ENCODE assay signal across 22 cellular contexts in genomic region chr3:126516152-126516935, GRCh38. TPM values are rescaled to one million over a fixed set of nuclear protein-coding genes. Genes with fewer than 3 reads are reported as not detected.
A peak's percentile ranks its signal among the peaks of the same experiment; 100 is the strongest.
DNase-seq lines count a peak whose midpoint lies in the region; ATAC-seq, FAIRE-seq and TF ChIP-seq lines count a peak whose summit lies in the region.
"Had no signal": no experiment of that assay in that cellular context is flagged by ENCODE, and none has a peak within 500 bp of the region (broad histone marks: within the 10 kb centered on the region; RNA-seq: fewer than 3 reads in every experiment).

No MANE protein-coding gene starts in this region.

- intact Hi-C loops in Caco-2 (cut with micrococcal nuclease; ENCODE audit: unreplicated experiment) (no loop called here), HepG2 (cut with micrococcal nuclease; ENCODE audit: unreplicated experiment) (loop anchor here (5.0 kb wide), 1 partner anchor 34 kb away; no protein-coding TSS in a partner anchor), sigmoid colon (cut with DNase I) (no loop called here)

- DNase-seq in Caco-2 (no peak), HTR-8/SVneo (ENCODE audit: insufficient read length, low spot score) (no peak), HepG2 (ENCODE audit: low spot score) (no peak), sigmoid colon (peak; percentile 24), HUDEP-2 (lab: John Stamatoyannopoulos, UW; ENCODE audit: unreplicated experiment in 76 of 76) (no peak), C1 segment of cervical spinal cord (lab: John Stamatoyannopoulos, UW) (no peak), brain microvascular endothelial cell (no peak)
- DNase-seq: Kasumi-1; NCI-H1694 treated with DMSO at 0.1 percent for 48 hours; NK-92 treated with Interleukin-12 subunit alpha and Interleukin-12 subunit beta, amount 100 ng/mL, for 24 hours; SJCRH30 had no signal

- no peak for TF ChIP-seq RAD21 in HepG2 (CRISPR knock-in tag; IDR thresholded peaks at IDR 0.05)

- H3K36me3 ChIP-seq in Caco-2 (ENCODE audit: control insufficient read depth, insufficient read depth, low read length) (no peaks in the 10 kb centered on the region), HepG2 (replicated peaks in 1 of 2; ENCODE audit: control insufficient read depth in 1 of 2, insufficient read depth in 2 of 2, low read length in 2 of 2) (no peaks in the 10 kb centered on the region), sigmoid colon (no peaks in the 10 kb centered on the region), brain microvascular endothelial cell (replicated peaks) (no peaks in the 10 kb centered on the region)
- H3K36me3 ChIP-seq: BLaER1 treated with 17β-estradiol and CSF1 and Interleukin-3, amounts not matched to agents 10 nM and 100 nM; SJCRH30 had no signal

- H3K27me3 Mint-ChIP-seq in Caco-2 (ENCODE audit: insufficient read depth, unreplicated experiment) = no peaks in the 10 kb centered on the region

- H3K27me3 ChIP-seq in Caco-2 (replicated peaks; ENCODE audit: control insufficient read depth, insufficient read depth, low read length) = no peaks in the 10 kb centered on the region
- no peaks in the 10 kb centered on the region for H3K27me3 ChIP-seq in HepG2 (ENCODE audit: control insufficient read depth in 1 of 2, insufficient read depth in 2 of 2, low read length in 2 of 2)
- H3K27me3 ChIP-seq in sigmoid colon = peaks cover 0 to 8% (median 0%) of the 10 kb centered on the region in 3 donors
- no peaks in the 10 kb centered on the region for H3K27me3 ChIP-seq in brain microvascular endothelial cell (replicated peaks)
- H3K27me3 ChIP-seq: BLaER1 treated with 17β-estradiol and CSF1 and Interleukin-3, amounts not matched to agents 10 nM and 100 nM; SJCRH30 had no signal

- H3K4me3 ChIP-seq in Caco-2 (ENCODE audit: low read depth, low read length) (no peak overlapping the region), HepG2 (replicated peaks in 1 of 3; ENCODE audit: insufficient read depth in 1 of 3, low read depth in 2 of 3, low read length in 3 of 3) (peak overlapping the region; percentile 54 to 73 (median 61); a peak in 3 of 6 replicates), sigmoid colon (no peak overlapping the region), brain microvascular endothelial cell (ENCODE audit: low read depth, low read length) (no peak overlapping the region)
- H3K4me3 ChIP-seq: BLaER1 treated with 17β-estradiol and CSF1 and Interleukin-3, amounts not matched to agents 10 nM and 100 nM; GM23338; SJCRH30 had no signal

- peak; percentile 38 for FAIRE-seq in HTR-8/SVneo (lab: Jason Lieb, UNC)
- FAIRE-seq in HepG2 (lab: Jason Lieb, UNC) = no peak
- FAIRE-seq: G401.6, GM12892 had no signal

- in situ Hi-C loops in HepG2 (cut with HindIII; ENCODE audit: extremely low pct_ligation_motif_present, low pct_unique_long_range_greater_than_20kb) (no loop called here), brain microvascular endothelial cell (cut with HindIII; ENCODE audit: low pct_ligation_motif_present, low sequenced_read_pairs) (no loop called here)

- H3K4me1 ChIP-seq in Caco-2 (peaks cover 27% of the 10 kb centered on the region), HepG2 (ENCODE audit: insufficient read depth, low read length) (peaks cover 50% of the 10 kb centered on the region), sigmoid colon (no peaks in the 10 kb centered on the region)

- H3K79me2 ChIP-seq in HepG2 (ENCODE audit: insufficient read depth, low read length) = no peaks in the 10 kb centered on the region

- H4K20me1 ChIP-seq in HepG2 (ENCODE audit: insufficient read depth, low read length) = no peaks in the 10 kb centered on the region

- 61% methylated on average over 6 of the region's 6 CpGs for WGBS in HepG2 (ENCODE audit: low lambda C conversion rate)
- 86 to 88% methylated on average over 6 of the region's 6 CpGs for WGBS in sigmoid colon, 2 donors

- no peak overlapping the region for H3K4me3 Mint-ChIP-seq in Caco-2 (ENCODE audit: unreplicated experiment)
- H3K4me3 Mint-ChIP-seq: CD8-positive, alpha-beta memory T cell; GM23338 had no signal

- CTCF ChIA-PET in Caco-2 (lab: Charles Lee) = no interaction called here
- CTCF ChIA-PET in HepG2 (lab: Yijun Ruan, JAX; ENCODE audit: low intra/inter-chr PET ratio, low total read pairs) = no interaction called here

- no TSS peak for BruUV-seq in Caco-2 (replicated peaks; lab: Mats Ljungman, UMichigan)
- BruUV-seq in HepG2 (replicated peaks; lab: Mats Ljungman, UMichigan) = no TSS peak

- no peak for ATAC-seq in HepG2
- no peak for ATAC-seq in GM21423 (IDR thresholded peaks at IDR 0.05; ENCODE audit: unreplicated experiment)
- ATAC-seq: GM23338, HCT116 had no signal

- H3K4me1 Mint-ChIP-seq in Caco-2 (ENCODE audit: low read depth, unreplicated experiment) = peaks cover 4% of the 10 kb centered on the region
- H3K4me1 Mint-ChIP-seq: CD8-positive, alpha-beta memory T cell; GM23338 had no signal

- peak overlapping the region; percentile 78 for H3K27ac Mint-ChIP-seq in Caco-2 (ENCODE audit: unreplicated experiment)
- H3K27ac Mint-ChIP-seq: CD8-positive, alpha-beta memory T cell; GM23338 had no signal

- no peak for TF ChIP-seq POLR2A in HepG2 (IDR thresholded peaks at IDR 0.05; ENCODE audit: insufficient read depth in 1 of 2, low read depth in 2 of 2, low read length in 2 of 2)
- no peak for TF ChIP-seq POLR2A in sigmoid colon (IDR thresholded peaks at IDR 0.05)

- peak overlapping the region; percentile 94 for H3K4me2 ChIP-seq in HepG2 (ENCODE audit: low read depth, low read length)
- H3K4me2 ChIP-seq: BLaER1 treated with 17β-estradiol and CSF1 and Interleukin-3, amounts not matched to agents 10 nM and 100 nM; GM23338 had no signal

- no peak overlapping the region for H2AFZ ChIP-seq in HepG2 (ENCODE audit: low read length)
- H2AFZ ChIP-seq: GM23338 had no signal

- H3K9me3 ChIP-seq in Caco-2 = no peaks in the 10 kb centered on the region
- H3K9me3 ChIP-seq in HepG2 (ENCODE audit: low read length) = no peaks in the 10 kb centered on the region
- no peaks in the 10 kb centered on the region for H3K9me3 ChIP-seq in sigmoid colon
- H3K9me3 ChIP-seq: BLaER1 treated with 17β-estradiol and CSF1 and Interleukin-3, amounts not matched to agents 10 nM and 100 nM; SJCRH30 had no signal

- H3K27ac ChIP-seq in HepG2 (ENCODE audit: extremely low read length, insufficient read depth, low read length) = peak overlapping the region; percentile 76
- no peak overlapping the region for H3K27ac ChIP-seq in sigmoid colon
- H3K27ac ChIP-seq in brain microvascular endothelial cell = no peak overlapping the region
- H3K27ac ChIP-seq: BLaER1 treated with 17β-estradiol and CSF1 and Interleukin-3, amounts not matched to agents 10 nM and 100 nM; RWPE1; SJCRH30 had no signal

- TF ChIP-seq CTCF in Caco-2 (IDR thresholded peaks at IDR 0.05; ENCODE audit: insufficient read depth in 1 of 2, low read depth in 1 of 2, low read length in 1 of 2, severe bottlenecking in 1 of 2, unreplicated experiment in 1 of 2) (no peak), HepG2 (CRISPR knock-in tag; IDR thresholded peaks at IDR 0.05) (no peak), sigmoid colon (IDR thresholded peaks at IDR 0.05) (no peak), brain microvascular endothelial cell (IDR thresholded peaks at IDR 0.05; ENCODE audit: low read depth, low read length, missing control alignments) (no peak)

- no peaks in the 10 kb centered on the region for H3K9me3 Mint-ChIP-seq in Caco-2 (ENCODE audit: unreplicated experiment)
- H3K9me3 Mint-ChIP-seq: CD8-positive, alpha-beta memory T cell; GM23338 had no signal

- no peak for TF ChIP-seq EP300 in HepG2 (IDR thresholded peaks at IDR 0.05; ENCODE audit: low read depth in 2 of 2, low read length in 2 of 2)
- no peak for TF ChIP-seq EP300 in HepG2 (CRISPR knock-in tag; IDR thresholded peaks at IDR 0.05; ENCODE audit: borderline replicate concordance)
- TF ChIP-seq EP300 in sigmoid colon (IDR thresholded peaks at IDR 0.05) = no peak

- H3K36me3 Mint-ChIP-seq in Caco-2 (ENCODE audit: insufficient read depth, unreplicated experiment) = no peaks in the 10 kb centered on the region
- H3K36me3 Mint-ChIP-seq: CD8-positive, alpha-beta memory T cell had no signal

- H3K9ac ChIP-seq in HepG2 (ENCODE audit: insufficient read depth, low read depth, low read length) = 0 out of 2 replicates have a peak overlapping the region, but pooled peaks have one; percentile 52
- H3K9ac ChIP-seq: BLaER1 treated with 17β-estradiol and CSF1 and Interleukin-3, amounts not matched to agents 10 nM and 100 nM had no signal

- POLR2A ChIA-PET in Caco-2 (lab: Charles Lee) = no interaction called here
- POLR2A ChIA-PET in HepG2 (lab: Yijun Ruan, JAX) = interaction anchor here (3.5 kb wide), 1 partner anchor 12 kb away, joined by 53 read pairs; no protein-coding TSS in a partner anchor

RNA-seq across cellular contexts. Expression of gene UROC1, which starts 1.2 kb away (rescaled TPM):
- total RNA-seq in Caco-2 (2022) (not detected in 2 replicates), HepG2 (2016; rRNA removed; fragmentation: Illumina TruSeq; extraction: Trizol) (0.71 and 0.74 TPM in 2 replicates), sigmoid colon (not detected)
- total RNA-seq in HepG2 (2016; cell fraction: cytosol; rRNA removed; fragmentation: Illumina TruSeq; extraction: Trizol; ENCODE audit: low read depth) = 0.09 TPM in 1 of 2 replicates, not detected in the other
- total RNA-seq in HepG2 (2016; cell fraction: insoluble cytoplasmic fraction; rRNA removed; fragmentation: Illumina TruSeq; extraction: Trizol) = 0.39 and 0.97 TPM in 2 replicates
- 0.24 and 0.25 TPM in 2 replicates for total RNA-seq in HepG2 (2016; cell fraction: membrane; rRNA removed; fragmentation: Illumina TruSeq; extraction: Trizol)
- total RNA-seq in HepG2 (2016; cell fraction: nucleus; rRNA removed; fragmentation: Illumina TruSeq; extraction: Trizol) = 0.69 and 0.87 TPM in 2 replicates
- polyA plus RNA-seq in HepG2 (2011; rRNA removed) (1.3 and 2.0 TPM in 2 replicates), sigmoid colon (under 1 TPM in 1 of 3 donors, not detected in 2; 0.03 TPM)
- polyA plus RNA-seq in HepG2 (2011; cell fraction: cytosol; rRNA removed) = 0.65 and 0.95 TPM in 2 replicates
- 6.6 and 8.2 TPM in 2 replicates for polyA plus RNA-seq in HepG2 (2011; cell fraction: nucleus; rRNA removed)
- polyA plus RNA-seq in HepG2 (2012) = 1.1 and 2.5 TPM in 2 replicates
- polyA plus RNA-seq in HepG2 (2016; cell fraction: cytosol; fragmentation: Illumina TruSeq; extraction: Trizol; ENCODE audit: low read depth) = 0.12 and 0.17 TPM in 2 replicates
- 0.78 and 0.88 TPM in 2 replicates for polyA plus RNA-seq in HepG2 (2016; cell fraction: insoluble cytoplasmic fraction; fragmentation: Illumina TruSeq; extraction: Trizol; ENCODE audit: low read depth)
- 0.21 and 0.22 TPM in 2 replicates for polyA plus RNA-seq in HepG2 (2016; cell fraction: membrane; fragmentation: Illumina TruSeq; extraction: Trizol; ENCODE audit: low read depth)
- 2.7 and 2.8 TPM in 2 replicates for polyA plus RNA-seq in HepG2 (2016; cell fraction: nucleus; fragmentation: Illumina TruSeq; extraction: Trizol; ENCODE audit: insufficient read depth, low read depth)
- polyA minus RNA-seq in HepG2 (2011; rRNA and poly(A)+ RNA removed; ENCODE audit: low replicate concordance) = 2.2 TPM in 1 of 2 replicates, not detected in the other
- polyA minus RNA-seq in HepG2 (2011; cell fraction: cytosol; rRNA and poly(A)+ RNA removed) = 0.53 and 0.59 TPM in 2 replicates
- 0.75 and 1.2 TPM in 2 replicates for polyA minus RNA-seq in HepG2 (2011; cell fraction: nucleus; rRNA and poly(A)+ RNA removed)
- total RNA-seq: CD8-positive, alpha-beta memory T cell; Daoy; GM23338; MCF 10A; NCI-H460; SJCRH30 had no signal
- polyA plus RNA-seq: CD8-positive, alpha-beta memory T cell; GM23338 had no signal

RNA-seq across cellular contexts. Expression of gene CHST13, which starts 7.6 kb away (rescaled TPM):
- 17.0 and 25.3 TPM in 2 replicates for total RNA-seq in Caco-2 (2022)
- 16.1 and 43.1 TPM in 2 replicates for total RNA-seq in HepG2 (2016; rRNA removed; fragmentation: Illumina TruSeq; extraction: Trizol)
- total RNA-seq in HepG2 (2016; cell fraction: cytosol; rRNA removed; fragmentation: Illumina TruSeq; extraction: Trizol; ENCODE audit: low read depth) = 8.0 and 11.1 TPM in 2 replicates
- 15.2 and 40.9 TPM in 2 replicates for total RNA-seq in HepG2 (2016; cell fraction: insoluble cytoplasmic fraction; rRNA removed; fragmentation: Illumina TruSeq; extraction: Trizol)
- total RNA-seq in HepG2 (2016; cell fraction: membrane; rRNA removed; fragmentation: Illumina TruSeq; extraction: Trizol) = 18.0 and 22.7 TPM in 2 replicates
- 29.6 and 33.9 TPM in 2 replicates for total RNA-seq in HepG2 (2016; cell fraction: nucleus; rRNA removed; fragmentation: Illumina TruSeq; extraction: Trizol)
- polyA plus RNA-seq in HepG2 (2011; rRNA removed) = 32.0 and 50.7 TPM in 2 replicates
- 31.3 and 65.1 TPM in 2 replicates for polyA plus RNA-seq in HepG2 (2011; cell fraction: cytosol; rRNA removed)
- polyA plus RNA-seq in HepG2 (2011; cell fraction: nucleus; rRNA removed) = 65.1 and 66.5 TPM in 2 replicates
- polyA plus RNA-seq in HepG2 (2012) = 30.3 and 44.6 TPM in 2 replicates
- 10.6 and 12.9 TPM in 2 replicates for polyA plus RNA-seq in HepG2 (2016; cell fraction: cytosol; fragmentation: Illumina TruSeq; extraction: Trizol; ENCODE audit: low read depth)
- 21.1 and 21.2 TPM in 2 replicates for polyA plus RNA-seq in HepG2 (2016; cell fraction: insoluble cytoplasmic fraction; fragmentation: Illumina TruSeq; extraction: Trizol; ENCODE audit: low read depth)
- 18.9 and 20.1 TPM in 2 replicates for polyA plus RNA-seq in HepG2 (2016; cell fraction: membrane; fragmentation: Illumina TruSeq; extraction: Trizol; ENCODE audit: low read depth)
- 72.0 and 85.3 TPM in 2 replicates for polyA plus RNA-seq in HepG2 (2016; cell fraction: nucleus; fragmentation: Illumina TruSeq; extraction: Trizol; ENCODE audit: insufficient read depth, low read depth)
- polyA minus RNA-seq in HepG2 (2011; rRNA and poly(A)+ RNA removed; ENCODE audit: low replicate concordance) = 47.2 TPM in 1 of 2 replicates, not detected in the other
- polyA minus RNA-seq in HepG2 (2011; cell fraction: cytosol; rRNA and poly(A)+ RNA removed) = 30.8 and 35.4 TPM in 2 replicates
- polyA minus RNA-seq in HepG2 (2011; cell fraction: nucleus; rRNA and poly(A)+ RNA removed) = 5.7 and 6.3 TPM in 2 replicates
- total RNA-seq in sigmoid colon = under 1 TPM in 1 of 4 donors, not detected in 3; 0.66 TPM
- polyA plus RNA-seq in sigmoid colon = under 1 TPM; 0.25 to 0.60 (median 0.46) TPM
- total RNA-seq: Daoy, MCF 10A, NCI-H460, SJCRH30 had no signal
- polyA plus RNA-seq: CD8-positive, alpha-beta memory T cell had no signal

RNA-seq across cellular contexts. Expression of gene ZXDC, which starts 40.7 kb away (rescaled TPM):
- total RNA-seq in Caco-2 (2022) (28.1 and 28.7 TPM in 2 replicates), HepG2 (2016; rRNA removed; fragmentation: Illumina TruSeq; extraction: Trizol) (14.7 and 21.2 TPM in 2 replicates), sigmoid colon (10 to 100 TPM; 26.4 to 33.8 (median 28.9) TPM)
- 3.8 and 5.1 TPM in 2 replicates for total RNA-seq in HepG2 (2016; cell fraction: cytosol; rRNA removed; fragmentation: Illumina TruSeq; extraction: Trizol; ENCODE audit: low read depth)
- 14.1 and 20.6 TPM in 2 replicates for total RNA-seq in HepG2 (2016; cell fraction: insoluble cytoplasmic fraction; rRNA removed; fragmentation: Illumina TruSeq; extraction: Trizol)
- 8.3 and 8.6 TPM in 2 replicates for total RNA-seq in HepG2 (2016; cell fraction: membrane; rRNA removed; fragmentation: Illumina TruSeq; extraction: Trizol)
- 34.2 and 37.1 TPM in 2 replicates for total RNA-seq in HepG2 (2016; cell fraction: nucleus; rRNA removed; fragmentation: Illumina TruSeq; extraction: Trizol)
- polyA plus RNA-seq in HepG2 (2011; rRNA removed) (17.6 and 22.1 TPM in 2 replicates), sigmoid colon (10 to 100 TPM in 1 of 3 donors, 1 to 10 TPM in 2; 5.5 to 14.4 (median 6.0) TPM)
- polyA plus RNA-seq in HepG2 (2011; cell fraction: cytosol; rRNA removed) = 11.0 and 12.5 TPM in 2 replicates
- 66.1 and 66.9 TPM in 2 replicates for polyA plus RNA-seq in HepG2 (2011; cell fraction: nucleus; rRNA removed)
- 15.7 and 19.2 TPM in 2 replicates for polyA plus RNA-seq in HepG2 (2012)
- polyA plus RNA-seq in HepG2 (2016; cell fraction: cytosol; fragmentation: Illumina TruSeq; extraction: Trizol; ENCODE audit: low read depth) = 1.2 TPM in 2 replicates
- 9.6 and 12.3 TPM in 2 replicates for polyA plus RNA-seq in HepG2 (2016; cell fraction: insoluble cytoplasmic fraction; fragmentation: Illumina TruSeq; extraction: Trizol; ENCODE audit: low read depth)
- polyA plus RNA-seq in HepG2 (2016; cell fraction: membrane; fragmentation: Illumina TruSeq; extraction: Trizol; ENCODE audit: low read depth) = 2.8 TPM in 2 replicates
- 46.7 and 52.0 TPM in 2 replicates for polyA plus RNA-seq in HepG2 (2016; cell fraction: nucleus; fragmentation: Illumina TruSeq; extraction: Trizol; ENCODE audit: insufficient read depth, low read depth)
- polyA minus RNA-seq in HepG2 (2011; rRNA and poly(A)+ RNA removed; ENCODE audit: low replicate concordance) = 30.7 and 49.9 TPM in 2 replicates
- polyA minus RNA-seq in HepG2 (2011; cell fraction: cytosol; rRNA and poly(A)+ RNA removed) = 19.2 and 20.2 TPM in 2 replicates
- polyA minus RNA-seq in HepG2 (2011; cell fraction: nucleus; rRNA and poly(A)+ RNA removed) = 69.8 and 75.6 TPM in 2 replicates

RNA-seq across cellular contexts. Expression of gene C3orf22, which starts 42.4 kb away (rescaled TPM):
- total RNA-seq in Caco-2 (2022) (not detected in 2 replicates), HepG2 (2016; rRNA removed; fragmentation: Illumina TruSeq; extraction: Trizol) (not detected in 2 replicates), sigmoid colon (under 1 TPM in 1 of 4 donors, not detected in 3; 0.54 TPM)
- not detected in 2 replicates for total RNA-seq in HepG2 (2016; cell fraction: cytosol; rRNA removed; fragmentation: Illumina TruSeq; extraction: Trizol; ENCODE audit: low read depth)
- total RNA-seq in HepG2 (2016; cell fraction: insoluble cytoplasmic fraction; rRNA removed; fragmentation: Illumina TruSeq; extraction: Trizol) = not detected in 2 replicates
- not detected in 2 replicates for total RNA-seq in HepG2 (2016; cell fraction: membrane; rRNA removed; fragmentation: Illumina TruSeq; extraction: Trizol)
- not detected in 2 replicates for total RNA-seq in HepG2 (2016; cell fraction: nucleus; rRNA removed; fragmentation: Illumina TruSeq; extraction: Trizol)
- polyA plus RNA-seq in HepG2 (2011; rRNA removed) (not detected in 2 replicates), sigmoid colon (not detected)
- not detected in 2 replicates for polyA plus RNA-seq in HepG2 (2011; cell fraction: cytosol; rRNA removed)
- not detected in 2 replicates for polyA plus RNA-seq in HepG2 (2011; cell fraction: nucleus; rRNA removed)
- 0.15 and 0.17 TPM in 2 replicates for polyA plus RNA-seq in HepG2 (2012)
- not detected in 2 replicates for polyA plus RNA-seq in HepG2 (2016; cell fraction: cytosol; fragmentation: Illumina TruSeq; extraction: Trizol; ENCODE audit: low read depth)
- polyA plus RNA-seq in HepG2 (2016; cell fraction: insoluble cytoplasmic fraction; fragmentation: Illumina TruSeq; extraction: Trizol; ENCODE audit: low read depth) = not detected in 2 replicates
- polyA plus RNA-seq in HepG2 (2016; cell fraction: membrane; fragmentation: Illumina TruSeq; extraction: Trizol; ENCODE audit: low read depth) = not detected in 2 replicates
- not detected in 2 replicates for polyA plus RNA-seq in HepG2 (2016; cell fraction: nucleus; fragmentation: Illumina TruSeq; extraction: Trizol; ENCODE audit: insufficient read depth, low read depth)
- not detected in 2 replicates for polyA minus RNA-seq in HepG2 (2011; rRNA and poly(A)+ RNA removed; ENCODE audit: low replicate concordance)
- polyA minus RNA-seq in HepG2 (2011; cell fraction: cytosol; rRNA and poly(A)+ RNA removed) = not detected in 2 replicates
- polyA minus RNA-seq in HepG2 (2011; cell fraction: nucleus; rRNA and poly(A)+ RNA removed) = not detected in 2 replicates
- total RNA-seq: CD8-positive, alpha-beta memory T cell; Daoy; GM23338; MCF 10A; NCI-H460; SJCRH30 had no signal
- polyA plus RNA-seq: CD8-positive, alpha-beta memory T cell; GM23338 had no signal

Comparison
In these comparisons a context has a peak if more than half of its experiments do, and no peak if none do; other contexts are left out.
1. H3K4me3 ChIP-seq: peak in HepG2 (3 of 3); none in Caco-2 (single experiment), sigmoid colon (0 of 4) and brain microvascular endothelial cell (single experiment).
2. RNA of gene CHST13, which starts 7.6 kb away (total RNA-seq): 8.0 to 43.1 TPM in HepG2 and 17.0 to 25.3 TPM in Caco-2; 0.66 TPM in sigmoid colon; every median in the first group is over 4 times any median in the second.